8 cellular contexts compared by ENCODE assay signal in the genomic region with DNA sequence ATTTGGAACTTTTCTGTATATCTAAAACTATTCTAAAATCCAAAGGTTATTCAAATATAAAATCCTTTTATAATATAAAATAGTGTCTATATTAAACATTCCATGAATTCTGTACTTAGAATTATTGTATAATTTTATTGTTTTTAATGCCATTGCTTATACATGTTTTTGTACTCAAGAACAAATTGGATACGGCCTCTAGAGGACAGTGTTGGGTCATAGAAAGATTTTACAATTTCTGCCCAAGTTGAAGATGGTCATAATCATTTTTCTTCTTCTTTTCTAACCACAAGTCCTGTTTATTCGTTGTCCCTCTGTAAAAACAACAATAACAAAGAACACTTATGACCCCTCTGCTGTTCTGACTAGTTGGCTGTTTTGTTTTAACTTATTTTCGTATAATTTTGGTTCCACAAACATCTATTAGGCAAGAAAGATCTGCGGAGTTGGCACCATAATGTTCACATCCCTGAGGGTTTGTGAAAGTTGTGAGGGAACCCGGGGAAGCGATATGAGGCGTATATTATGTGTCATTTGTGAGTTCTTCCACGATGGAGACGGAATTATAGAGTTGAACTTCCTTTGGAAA.
A peak's percentile ranks its signal among the peaks of the same experiment; 100 is the strongest.
DNase-seq lines count a peak whose midpoint lies in the region; ATAC-seq and TF ChIP-seq lines count a peak whose summit lies in the region.

No MANE protein-coding gene starts in this region.

- no peak overlapping the region for H3K9ac ChIP-seq in mammary epithelial cell (ENCODE audit: insufficient read depth, low read length)

- BruUV-seq in mammary epithelial cell (replicated peaks; lab: Mats Ljungman, UMichigan), result no TSS peak

- in situ Hi-C loops in mammary epithelial cell (cut with MboI; ENCODE audit: low sequenced_read_pairs in 2 of 2), result no loop called here

- no peak for ATAC-seq in HG03457 (IDR thresholded peaks at IDR 0.05; ENCODE audit: unreplicated experiment)
- ATAC-seq in GM18868 (IDR thresholded peaks at IDR 0.05; ENCODE audit: unreplicated experiment), result no peak

- H3K27ac ChIP-seq in mammary epithelial cell (ENCODE audit: insufficient read depth, low read depth, low read length), result no peak overlapping the region

- dilution Hi-C loops in mammary epithelial cell (cut with HindIII; ENCODE audit: low sequenced_read_pairs), result no loop called here

- H3K27ac Mint-ChIP-seq in nephron progenitor cell, result no peak overlapping the region

- whole genome bisulfite sequencing in mammary epithelial cell (ENCODE audit: low coverage, missing lambda C conversion rate), result 23% methylated on average over 9 of the region's 9 CpGs

- no peaks in the 10 kb centered on the region for H3K9me3 ChIP-seq in mammary epithelial cell (replicated peaks; ENCODE audit: insufficient read depth, low read length)

- no peaks in the 10 kb centered on the region for H3K36me3 ChIP-seq in mammary epithelial cell (ENCODE audit: insufficient read depth, low read length)

- H2AFZ ChIP-seq in mammary epithelial cell (ENCODE audit: low read depth, low read length), result no peak overlapping the region

- H3K27me3 ChIP-seq in mammary epithelial cell (ENCODE audit: insufficient read depth, low read length), result no peaks in the 10 kb centered on the region

- no peaks in the 10 kb centered on the region for H3K27me3 Mint-ChIP-seq in nephron progenitor cell (ENCODE audit: low read depth, poor library complexity)

- no peak overlapping the region for H3K4me2 ChIP-seq in mammary epithelial cell (ENCODE audit: insufficient read depth, low read depth, low read length)

- H3K79me2 ChIP-seq in mammary epithelial cell (ENCODE audit: insufficient read depth, low read length), result no peaks in the 10 kb centered on the region

- H3K4me3 Mint-ChIP-seq in nephron progenitor cell, result no peak overlapping the region

- peak; percentile 81 to 90 for TF ChIP-seq CTCF in mammary epithelial cell (conservative IDR thresholded peaks at IDR 0.05 in 1 of 2, IDR thresholded peaks at IDR 0.05 in 1 of 2; ENCODE audit: extremely low read depth in 1 of 2, insufficient read depth in 1 of 2, low read depth in 1 of 2, low read length in 2 of 2)
- peak; percentile 75 for TF ChIP-seq CTCF in nephron progenitor cell (IDR thresholded peaks at IDR 0.05)

- H3K4me3 ChIP-seq in mammary epithelial cell (replicated peaks in 1 of 3; ENCODE audit: insufficient read depth in 1 of 3, low read depth in 2 of 3, low read length in 3 of 3), result no peak overlapping the region

- intact Hi-C loops in mammary epithelial cell (cut with micrococcal nuclease), result loop anchor here (1.0 to 10.0 kb wide), 5 partner anchors 74 to 1413 kb away; no protein-coding TSS in a partner anchor

- peaks cover 10% of the 10 kb centered on the region for H3K4me1 Mint-ChIP-seq in nephron progenitor cell

- DNase-seq in GM04504 (ENCODE audit: low read depth), result peak; percentile 28
- DNase-seq in NAMALWA (ENCODE audit: low spot score), result peak; percentile 57
- DNase-seq in mammary epithelial cell, result peak; percentile 26
- no peak for DNase-seq in nephron progenitor cell
- DNase-seq in central memory CD4-positive, alpha-beta T cell, result no peak
- DNase-seq in iPS-NIHi11 (ENCODE audit: low spot score), result no peak

- CTCF ChIA-PET in mammary epithelial cell (lab: Charles Lee; ENCODE audit: low non-redundant PET), result no interaction called here

- H4K20me1 ChIP-seq in mammary epithelial cell (ENCODE audit: insufficient read depth, low read length), result no peaks in the 10 kb centered on the region

- peaks cover 38% of the 10 kb centered on the region for H3K36me3 Mint-ChIP-seq in nephron progenitor cell (ENCODE audit: low read depth)

- H3K9me3 Mint-ChIP-seq in nephron progenitor cell, result peaks cover 19% of the 10 kb centered on the region

- no peaks in the 10 kb centered on the region for H3K4me1 ChIP-seq in mammary epithelial cell (ENCODE audit: insufficient read depth, low read length)

Comparison
In these comparisons a context has a peak if more than half of its experiments do, and no peak if none do; other contexts are left out.
1. DNase-seq: peak in GM04504 (single experiment), NAMALWA (single experiment) and mammary epithelial cell (single experiment); none in nephron progenitor cell (single experiment), central memory CD4-positive, alpha-beta T cell (single experiment) and iPS-NIHi11 (single experiment).